Comparison of ENCODE assay signal across 10 cellular contexts in genomic region chr2:178114462-178114861, GRCh38.
DNase-seq lines count a peak whose midpoint lies in the region; ATAC-seq and TF ChIP-seq lines count a peak whose summit lies in the region.
"Had no signal": no experiment of that assay in that cellular context is flagged by ENCODE, and none has a peak within 500 bp of the region (broad histone marks: within the 10 kb centered on the region; RNA-seq: fewer than 3 reads in every experiment).

No MANE protein-coding gene starts in this region.

- H3K4me3 Mint-ChIP-seq in activated T-cell treated with anti-CD3 and anti-CD28 coated beads, Interleukin-2, amount 50 U/mL, for 24 hours, result peak overlapping the region; percentile 44
- H3K4me3 Mint-ChIP-seq in nephron, result peak overlapping the region; percentile 58 to 94 (median 76)
- H3K4me3 Mint-ChIP-seq: dendritic cell treated with granulocyte-macrophage colony-stimulating factor and Interleukin-4, amounts not matched to agents 40 ng/mL and 50 ng/mL, for 4 days had no signal

- no peak for DNase-seq in activated T-cell treated with anti-CD3 and anti-CD28 coated beads, Interleukin-2, amount 50 U/mL, for 24 hours
- no peak for DNase-seq in activated T-cell treated with anti-CD3 and anti-CD28 coated beads, Interleukin-2, amount 50 U/mL, for 48 hours
- DNase-seq in GDM1 (lab: John Stamatoyannopoulos, UW) (no peak), dedifferentiated amniotic fluid mesenchymal stem cell (ENCODE audit: extremely low spot score) (no peak), T-helper 9 cell (no peak)
- DNase-seq: activated CD4-positive, alpha-beta T cell treated with anti-CD3 and anti-CD28 coated beads, Interleukin-2, amount 50 U/mL, for 4 hours had no signal

- H3K27me3 Mint-ChIP-seq in activated T-cell treated with anti-CD3 and anti-CD28 coated beads, Interleukin-2, amount 50 U/mL, for 24 hours, result no peaks in the 10 kb centered on the region
- H3K27me3 Mint-ChIP-seq in nephron (ENCODE audit: low read depth), result peaks cover 4% of the 10 kb centered on the region
- H3K27me3 Mint-ChIP-seq: dendritic cell treated with granulocyte-macrophage colony-stimulating factor and Interleukin-4, amounts not matched to agents 40 ng/mL and 50 ng/mL, for 4 days had no signal

- TF ChIP-seq CTCF in nephron (IDR thresholded peaks at IDR 0.05; ENCODE audit: unreplicated experiment in 3 of 3), result no peak

- H3K36me3 Mint-ChIP-seq in activated T-cell treated with anti-CD3 and anti-CD28 coated beads, Interleukin-2, amount 50 U/mL, for 24 hours (ENCODE audit: low read depth), result peaks cover 51% of the 10 kb centered on the region
- H3K36me3 Mint-ChIP-seq in nephron (ENCODE audit: low read depth), result peaks cover 4% of the 10 kb centered on the region

- H3K27ac Mint-ChIP-seq in activated T-cell treated with anti-CD3 and anti-CD28 coated beads, Interleukin-2, amount 50 U/mL, for 24 hours, result peak overlapping the region; percentile 40
- H3K27ac Mint-ChIP-seq in nephron, result no peak overlapping the region
- H3K27ac Mint-ChIP-seq: dendritic cell treated with granulocyte-macrophage colony-stimulating factor and Interleukin-4, amounts not matched to agents 40 ng/mL and 50 ng/mL, for 4 days had no signal

- ATAC-seq in HG02610 (IDR thresholded peaks at IDR 0.05; ENCODE audit: unreplicated experiment) (peak; percentile 45), HG03558 (IDR thresholded peaks at IDR 0.05; ENCODE audit: extremely low read depth, unreplicated experiment) (peak; percentile 26)

- no peaks in the 10 kb centered on the region for H3K9me3 Mint-ChIP-seq in activated T-cell treated with anti-CD3 and anti-CD28 coated beads, Interleukin-2, amount 50 U/mL, for 24 hours
- H3K9me3 Mint-ChIP-seq in nephron, result no peaks in the 10 kb centered on the region
- H3K9me3 Mint-ChIP-seq: dendritic cell treated with granulocyte-macrophage colony-stimulating factor and Interleukin-4, amounts not matched to agents 40 ng/mL and 50 ng/mL, for 4 days had no signal

- H3K4me1 Mint-ChIP-seq in activated T-cell treated with anti-CD3 and anti-CD28 coated beads, Interleukin-2, amount 50 U/mL, for 24 hours (ENCODE audit: low read depth), result peaks cover 44% of the 10 kb centered on the region
- peaks cover 15% of the 10 kb centered on the region for H3K4me1 Mint-ChIP-seq in nephron
